ENCODE assay signal across 8 cellular contexts in genomic region chr1:21337931-21338567, GRCh38. TPM values are rescaled to one million over a fixed set of nuclear protein-coding genes. Genes with fewer than 3 reads are reported as not detected.
A peak's percentile ranks its signal among the peaks of the same experiment; 100 is the strongest.
DNase-seq lines count a peak whose midpoint lies in the region; ATAC-seq lines count a peak whose summit lies in the region.

No MANE protein-coding gene starts in this region.

- H3K4me3 Mint-ChIP-seq in T-helper 1 cell treated with Interleukin-12 subunit alpha and Interleukin-12 subunit beta and Interleukin-4 antibody, amounts not matched to agents 30 μg/mL and 1 μg/mL, for 36 hours, result peak overlapping the region; percentile 7
- H3K4me3 Mint-ChIP-seq in activated T-helper 17 cell treated with anti-CD3 and anti-CD28 coated beads, Interleukin-2, amount 50 U/mL, for 72 hours, result peak overlapping the region; percentile 95

- no peak overlapping the region for H3K27ac Mint-ChIP-seq in T-helper 1 cell treated with Interleukin-12 subunit alpha and Interleukin-12 subunit beta and Interleukin-4 antibody, amounts not matched to agents 30 μg/mL and 1 μg/mL, for 36 hours
- peak overlapping the region; percentile 66 for H3K27ac Mint-ChIP-seq in activated T-helper 17 cell treated with anti-CD3 and anti-CD28 coated beads, Interleukin-2, amount 50 U/mL, for 72 hours

- no peaks in the 10 kb centered on the region for H3K9me3 Mint-ChIP-seq in T-helper 1 cell treated with Interleukin-12 subunit alpha and Interleukin-12 subunit beta and Interleukin-4 antibody, amounts not matched to agents 30 μg/mL and 1 μg/mL, for 36 hours
- H3K9me3 Mint-ChIP-seq in activated T-helper 17 cell treated with anti-CD3 and anti-CD28 coated beads, Interleukin-2, amount 50 U/mL, for 72 hours, result no peaks in the 10 kb centered on the region

- H3K4me3 ChIP-seq in thymus (ENCODE audit: low read length), result no peak overlapping the region

- H3K27me3 ChIP-seq in layer of hippocampus (ENCODE audit: control insufficient read depth, insufficient read depth, low read length) (no peaks in the 10 kb centered on the region), thymus (ENCODE audit: control insufficient read depth, insufficient read depth) (no peaks in the 10 kb centered on the region)

- no peaks in the 10 kb centered on the region for H3K27me3 Mint-ChIP-seq in T-helper 1 cell treated with Interleukin-12 subunit alpha and Interleukin-12 subunit beta and Interleukin-4 antibody, amounts not matched to agents 30 μg/mL and 1 μg/mL, for 36 hours (ENCODE audit: low read depth)
- no peaks in the 10 kb centered on the region for H3K27me3 Mint-ChIP-seq in activated T-helper 17 cell treated with anti-CD3 and anti-CD28 coated beads, Interleukin-2, amount 50 U/mL, for 72 hours

- H3K36me3 Mint-ChIP-seq in T-helper 1 cell treated with Interleukin-12 subunit alpha and Interleukin-12 subunit beta and Interleukin-4 antibody, amounts not matched to agents 30 μg/mL and 1 μg/mL, for 36 hours (ENCODE audit: low read depth), result peaks cover 15% of the 10 kb centered on the region
- H3K36me3 Mint-ChIP-seq in activated T-helper 17 cell treated with anti-CD3 and anti-CD28 coated beads, Interleukin-2, amount 50 U/mL, for 72 hours (ENCODE audit: low read depth), result peaks cover 86% of the 10 kb centered on the region

- DNase-seq in T-helper 1 cell, result no peak

- peaks cover 6% of the 10 kb centered on the region for H3K36me3 ChIP-seq in thymus (ENCODE audit: control insufficient read depth, insufficient read depth)

- peak overlapping the region; percentile 66 for H3K27ac ChIP-seq in layer of hippocampus (ENCODE audit: low read depth, low read length)
- H3K27ac ChIP-seq in thymus (ENCODE audit: low read depth), result peak overlapping the region; percentile 38

- no peaks in the 10 kb centered on the region for H3K9me3 ChIP-seq in thymus (ENCODE audit: control insufficient read depth)

- 73% methylated on average over 7 of the region's 7 CpGs for WGBS in thymus

- H3K4me1 Mint-ChIP-seq in T-helper 1 cell treated with Interleukin-12 subunit alpha and Interleukin-12 subunit beta and Interleukin-4 antibody, amounts not matched to agents 30 μg/mL and 1 μg/mL, for 36 hours (ENCODE audit: low read depth), result peaks cover 73% of the 10 kb centered on the region
- peaks cover 46% of the 10 kb centered on the region for H3K4me1 Mint-ChIP-seq in activated T-helper 17 cell treated with anti-CD3 and anti-CD28 coated beads, Interleukin-2, amount 50 U/mL, for 72 hours

- no peak for ATAC-seq in activated T-helper 17 cell treated with anti-CD3 and anti-CD28 coated beads, Interleukin-2, amount 50 U/mL, for 72 hours (replicated peaks)
- no peak for ATAC-seq in HG03565 (IDR thresholded peaks at IDR 0.05; ENCODE audit: unreplicated experiment)
- ATAC-seq in activated CD4-positive, CD25-positive, alpha-beta regulatory T cell treated with anti-CD3 and anti-CD28 coated beads, Interleukin-2, amount 50 U/mL, for 24 hours, result no peak
- ATAC-seq in GM21576 (IDR thresholded peaks at IDR 0.05; ENCODE audit: unreplicated experiment), result no peak

- H3K4me1 ChIP-seq in thymus (ENCODE audit: control insufficient read depth, insufficient read depth, low read length), result peaks cover 20% of the 10 kb centered on the region

RNA-seq across cellular contexts. Expression of gene ECE1, which starts 47.8 kb away (rescaled TPM):
- 100 to 1,000 TPM in 1 of 2 donors, 10 to 100 TPM in 1; 75.4 to 219 TPM for total RNA-seq in activated T-helper 17 cell treated with anti-CD3 and anti-CD28 coated beads, Interleukin-2, amount 50 U/mL, for 72 hours
- 34.2 TPM for polyA plus RNA-seq in thymus
